In the genomic region with DNA sequence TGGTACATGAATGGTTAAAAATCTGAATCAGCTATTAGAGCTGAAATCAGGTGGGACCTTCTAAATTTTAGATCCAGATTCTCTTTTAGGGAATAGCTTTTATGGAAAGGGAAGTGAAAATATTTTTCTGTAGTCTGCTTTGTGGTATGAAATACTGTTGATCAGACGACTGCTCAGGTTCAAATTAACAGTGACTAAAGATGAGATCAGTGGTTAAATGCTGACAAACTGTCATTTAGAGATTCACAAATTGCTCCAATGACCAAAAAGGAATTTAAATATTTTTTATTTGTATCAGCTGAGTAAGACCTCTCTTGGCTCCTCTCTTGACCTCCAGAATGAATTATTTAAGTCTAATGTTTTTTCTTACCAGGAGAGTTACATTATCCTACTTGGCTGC, we compare ENCODE assay signal across 16 cellular contexts.
DNase-seq lines count a peak whose midpoint lies in the region; ATAC-seq, FAIRE-seq and TF ChIP-seq lines count a peak whose summit lies in the region.
"Had no signal": no experiment of that assay in that cellular context is flagged by ENCODE, and none has a peak within 500 bp of the region (broad histone marks: within the 10 kb centered on the region; RNA-seq: fewer than 3 reads in every experiment).

No MANE protein-coding gene starts in this region.

- no peak for TF ChIP-seq POLR2A in GM12891 (IDR thresholded peaks at IDR 0.05; ENCODE audit: low read depth, low read length)

- no peaks in the 10 kb centered on the region for H3K27me3 Mint-ChIP-seq in stimulated activated naive B cell treated with anti-CD40 and anti-IgM and Interleukin-4, amounts not matched to agents 10 μg/mL and 1 μg/mL and 100 μg/mL, for 72 hours
- H3K27me3 Mint-ChIP-seq: CD8-positive, alpha-beta memory T cell had no signal

- no peak for FAIRE-seq in GM12891 (lab: Jason Lieb, UNC)

- no peak overlapping the region for H3K27ac Mint-ChIP-seq in stimulated activated naive B cell treated with anti-CD40 and anti-IgM and Interleukin-4, amounts not matched to agents 10 μg/mL and 1 μg/mL and 100 μg/mL, for 72 hours
- H3K27ac Mint-ChIP-seq: CD8-positive, alpha-beta memory T cell; T-helper 2 cell treated with Interferon-gamma antibody and Interleukin-4, amounts not matched to agents 5 μg/mL and 100 μg/mL, for 36 hours had no signal

- no peak overlapping the region for H3K4me3 Mint-ChIP-seq in stimulated activated naive B cell treated with anti-CD40 and anti-IgM and Interleukin-4, amounts not matched to agents 10 μg/mL and 1 μg/mL and 100 μg/mL, for 72 hours
- H3K4me3 Mint-ChIP-seq: CD8-positive, alpha-beta memory T cell; T-helper 2 cell treated with Interferon-gamma antibody and Interleukin-4, amounts not matched to agents 5 μg/mL and 100 μg/mL, for 36 hours had no signal

- DNase-seq in GM12891 (ENCODE audit: insufficient read length, low spot score) (no peak), NCI-H345 treated with DMSO at 0.1 percent for 48 hours (lab: John Stamatoyannopoulos, UW; ENCODE audit: unreplicated experiment) (no peak), superior temporal gyrus (ENCODE audit: extremely low spot score) (no peak), cerebellar cortex (ENCODE audit: low spot score) (no peak)
- DNase-seq in stimulated activated naive B cell treated with anti-CD40 and anti-IgM and Interleukin-4, amounts not matched to agents 10 μg/mL and 1 μg/mL and 100 μg/mL, for 72 hours, result no peak
- DNase-seq: CD8-positive, alpha-beta memory T cell; GOT3; NCI-H1105 treated with DMSO at 0.1 percent for 48 hours; NCI-H1930; NCI-H2171; NCI-H510A; SIG-M5; SW 1271 had no signal

- no peaks in the 10 kb centered on the region for H3K9me3 Mint-ChIP-seq in stimulated activated naive B cell treated with anti-CD40 and anti-IgM and Interleukin-4, amounts not matched to agents 10 μg/mL and 1 μg/mL and 100 μg/mL, for 72 hours
- H3K9me3 Mint-ChIP-seq: T-helper 2 cell treated with Interferon-gamma antibody and Interleukin-4, amounts not matched to agents 5 μg/mL and 100 μg/mL, for 36 hours had no signal

- H3K36me3 Mint-ChIP-seq in stimulated activated naive B cell treated with anti-CD40 and anti-IgM and Interleukin-4, amounts not matched to agents 10 μg/mL and 1 μg/mL and 100 μg/mL, for 72 hours, result peaks cover 6 to 15% of the 10 kb centered on the region in 2 donors

- peak; percentile 49 for ATAC-seq in HG03442 (IDR thresholded peaks at IDR 0.05; ENCODE audit: unreplicated experiment)
- ATAC-seq in SK-N-SH treated with all-trans-retinoic acid at 6 μM for 48 hours, result peak; percentile 44; the same call in 1 of the 3 replicates
- peak; percentile 53 to 57 for ATAC-seq in stimulated activated naive B cell treated with anti-CD40 and anti-IgM and Interleukin-4, amounts not matched to agents 10 μg/mL and 1 μg/mL and 100 μg/mL, for 72 hours (replicated peaks)

- H3K4me1 Mint-ChIP-seq in stimulated activated naive B cell treated with anti-CD40 and anti-IgM and Interleukin-4, amounts not matched to agents 10 μg/mL and 1 μg/mL and 100 μg/mL, for 72 hours, result peaks cover 8 to 13% of the 10 kb centered on the region in 2 donors
- H3K4me1 Mint-ChIP-seq: CD8-positive, alpha-beta memory T cell had no signal

TF ChIP-seq in GM12891, 5 proteins besides CTCF, POLR2A, EP300 and RAD21:
- TF ChIP-seq POLR2AphosphoS5 (IDR thresholded peaks at IDR 0.05; ENCODE audit: low read depth, low read length), result no peak
- no peak for TF ChIP-seq POU2F2 (IDR thresholded peaks at IDR 0.05; ENCODE audit: low read depth, low read length)
- TF ChIP-seq SPI1 (IDR thresholded peaks at IDR 0.05; ENCODE audit: low read depth, low read length), result 0 out of 2 replicates have a peak, but pooled peaks have one; percentile 4

TF ChIP-seq in SK-N-SH treated with all-trans-retinoic acid at 6 μM for 48 hours, 23 proteins besides CTCF, POLR2A, EP300 and RAD21:
- TF ChIP-seq BACH2 (CRISPR knock-in tag; IDR thresholded peaks at IDR 0.05; ENCODE audit: borderline replicate concordance) (no peak), TCF4 (CRISPR knock-in tag; IDR thresholded peaks at IDR 0.05; ENCODE audit: borderline replicate concordance) (no peak), ARNTL (CRISPR knock-in tag; IDR thresholded peaks at IDR 0.05; ENCODE audit: borderline replicate concordance, low read depth) (no peak), PATZ1 (CRISPR knock-in tag; IDR thresholded peaks at IDR 0.05; ENCODE audit: borderline replicate concordance) (no peak), ZFP30 (CRISPR knock-in tag; IDR thresholded peaks at IDR 0.05) (no peak), GLIS3 (CRISPR knock-in tag; IDR thresholded peaks at IDR 0.05) (no peak), ESRRG (CRISPR knock-in tag; IDR thresholded peaks at IDR 0.05) (no peak), OSR1 (CRISPR knock-in tag; IDR thresholded peaks at IDR 0.05) (no peak), RARB (CRISPR knock-in tag; IDR thresholded peaks at IDR 0.05) (no peak), CSDC2 (CRISPR knock-in tag; IDR thresholded peaks at IDR 0.05) (no peak), ZNF70 (CRISPR knock-in tag; IDR thresholded peaks at IDR 0.05) (no peak), ISL1 (CRISPR knock-in tag; IDR thresholded peaks at IDR 0.05) (no peak), ZNF565 (CRISPR knock-in tag; conservative IDR thresholded peaks at IDR 0.05; ENCODE audit: low read depth) (no peak), TOX (CRISPR knock-in tag; IDR thresholded peaks at IDR 0.05; ENCODE audit: borderline replicate concordance) (no peak)
- TF ChIP-seq, protein P1, sequence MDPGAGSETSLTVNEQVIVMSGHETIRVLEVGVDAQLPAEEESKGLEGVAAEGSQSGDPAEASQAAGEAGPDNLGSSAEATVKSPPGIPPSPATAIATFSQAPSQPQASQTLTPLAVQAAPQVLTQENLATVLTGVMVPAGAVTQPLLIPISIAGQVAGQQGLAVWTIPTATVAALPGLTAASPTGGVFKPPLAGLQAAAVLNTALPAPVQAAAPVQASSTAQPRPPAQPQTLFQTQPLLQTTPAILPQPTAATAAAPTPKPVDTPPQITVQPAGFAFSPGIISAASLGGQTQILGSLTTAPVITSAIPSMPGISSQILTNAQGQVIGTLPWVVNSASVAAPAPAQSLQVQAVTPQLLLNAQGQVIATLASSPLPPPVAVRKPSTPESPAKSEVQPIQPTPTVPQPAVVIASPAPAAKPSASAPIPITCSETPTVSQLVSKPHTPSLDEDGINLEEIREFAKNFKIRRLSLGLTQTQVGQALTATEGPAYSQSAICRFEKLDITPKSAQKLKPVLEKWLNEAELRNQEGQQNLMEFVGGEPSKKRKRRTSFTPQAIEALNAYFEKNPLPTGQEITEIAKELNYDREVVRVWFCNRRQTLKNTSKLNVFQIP (CRISPR knock-in tag; IDR thresholded peaks at IDR 0.05; ENCODE audit: borderline replicate concordance, low read depth), result no peak
- TF ChIP-seq, protein P2, sequence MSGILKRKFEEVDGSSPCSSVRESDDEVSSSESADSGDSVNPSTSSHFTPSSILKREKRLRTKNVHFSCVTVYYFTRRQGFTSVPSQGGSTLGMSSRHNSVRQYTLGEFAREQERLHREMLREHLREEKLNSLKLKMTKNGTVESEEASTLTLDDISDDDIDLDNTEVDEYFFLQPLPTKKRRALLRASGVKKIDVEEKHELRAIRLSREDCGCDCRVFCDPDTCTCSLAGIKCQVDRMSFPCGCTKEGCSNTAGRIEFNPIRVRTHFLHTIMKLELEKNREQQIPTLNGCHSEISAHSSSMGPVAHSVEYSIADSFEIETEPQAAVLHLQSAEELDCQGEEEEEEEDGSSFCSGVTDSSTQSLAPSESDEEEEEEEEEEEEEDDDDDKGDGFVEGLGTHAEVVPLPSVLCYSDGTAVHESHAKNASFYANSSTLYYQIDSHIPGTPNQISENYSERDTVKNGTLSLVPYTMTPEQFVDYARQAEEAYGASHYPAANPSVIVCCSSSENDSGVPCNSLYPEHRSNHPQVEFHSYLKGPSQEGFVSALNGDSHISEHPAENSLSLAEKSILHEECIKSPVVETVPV (CRISPR knock-in tag; IDR thresholded peaks at IDR 0.05), result no peak
- TF ChIP-seq, protein P3, sequence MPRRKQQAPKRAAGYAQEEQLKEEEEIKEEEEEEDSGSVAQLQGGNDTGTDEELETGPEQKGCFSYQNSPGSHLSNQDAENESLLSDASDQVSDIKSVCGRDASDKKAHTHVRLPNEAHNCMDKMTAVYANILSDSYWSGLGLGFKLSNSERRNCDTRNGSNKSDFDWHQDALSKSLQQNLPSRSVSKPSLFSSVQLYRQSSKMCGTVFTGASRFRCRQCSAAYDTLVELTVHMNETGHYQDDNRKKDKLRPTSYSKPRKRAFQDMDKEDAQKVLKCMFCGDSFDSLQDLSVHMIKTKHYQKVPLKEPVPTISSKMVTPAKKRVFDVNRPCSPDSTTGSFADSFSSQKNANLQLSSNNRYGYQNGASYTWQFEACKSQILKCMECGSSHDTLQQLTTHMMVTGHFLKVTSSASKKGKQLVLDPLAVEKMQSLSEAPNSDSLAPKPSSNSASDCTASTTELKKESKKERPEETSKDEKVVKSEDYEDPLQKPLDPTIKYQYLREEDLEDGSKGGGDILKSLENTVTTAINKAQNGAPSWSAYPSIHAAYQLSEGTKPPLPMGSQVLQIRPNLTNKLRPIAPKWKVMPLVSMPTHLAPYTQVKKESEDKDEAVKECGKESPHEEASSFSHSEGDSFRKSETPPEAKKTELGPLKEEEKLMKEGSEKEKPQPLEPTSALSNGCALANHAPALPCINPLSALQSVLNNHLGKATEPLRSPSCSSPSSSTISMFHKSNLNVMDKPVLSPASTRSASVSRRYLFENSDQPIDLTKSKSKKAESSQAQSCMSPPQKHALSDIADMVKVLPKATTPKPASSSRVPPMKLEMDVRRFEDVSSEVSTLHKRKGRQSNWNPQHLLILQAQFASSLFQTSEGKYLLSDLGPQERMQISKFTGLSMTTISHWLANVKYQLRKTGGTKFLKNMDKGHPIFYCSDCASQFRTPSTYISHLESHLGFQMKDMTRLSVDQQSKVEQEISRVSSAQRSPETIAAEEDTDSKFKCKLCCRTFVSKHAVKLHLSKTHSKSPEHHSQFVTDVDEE (CRISPR knock-in tag; IDR thresholded peaks at IDR 0.05), result no peak
